ENCODE assay signal across 14 cellular contexts in genomic region chr11:57379732-57380131, GRCh38. TPM values are rescaled to one million over a fixed set of nuclear protein-coding genes. Genes with fewer than 3 reads are reported as not detected.
DNase-seq lines count a peak whose midpoint lies in the region; ATAC-seq, FAIRE-seq and TF ChIP-seq lines count a peak whose summit lies in the region.
"Had no signal": no experiment of that assay in that cellular context is flagged by ENCODE, and none has a peak within 500 bp of the region (broad histone marks: within the 10 kb centered on the region; RNA-seq: fewer than 3 reads in every experiment).

No MANE protein-coding gene starts in this region.

- dilution Hi-C loops in IMR-90 (cut with HindIII; ENCODE audit: low sequenced_read_pairs, unreplicated experiment), result no loop called here

- H3K4me2 ChIP-seq in IMR-90 (ENCODE audit: low read depth, low read length) (no peak overlapping the region), K562 (ENCODE audit: insufficient read depth, low read length) (no peak overlapping the region)

- FAIRE-seq in K562 (lab: Jason Lieb, UNC), result peak; percentile 61

- H4K20me1 ChIP-seq in IMR-90 (ENCODE audit: insufficient read depth, low read length), result 0 out of 2 replicates have a peak, but pooled peaks cover 6% of the 10 kb centered on the region
- H4K20me1 ChIP-seq in K562 (replicated peaks; ENCODE audit: control insufficient read depth, insufficient read depth, low read length), result no peaks in the 10 kb centered on the region

- H3K36me3 Mint-ChIP-seq in Caco-2 (ENCODE audit: insufficient read depth, unreplicated experiment), result no peaks in the 10 kb centered on the region
- H3K36me3 Mint-ChIP-seq: CD14-positive monocyte had no signal

- no peaks in the 10 kb centered on the region for H3K4me1 Mint-ChIP-seq in Caco-2 (ENCODE audit: low read depth, unreplicated experiment)

- H2BK5ac ChIP-seq in IMR-90 (ENCODE audit: low read depth, low read length, poor library complexity, severe bottlenecking), result no peak overlapping the region

- H2AFZ ChIP-seq in IMR-90 (replicated peaks; ENCODE audit: low read length, poor library complexity), result peak overlapping the region; percentile 33
- no peak overlapping the region for H2AFZ ChIP-seq in K562 (ENCODE audit: low read depth, low read length)

- no peaks in the 10 kb centered on the region for H3K27me3 ChIP-seq in Caco-2 (replicated peaks; ENCODE audit: control insufficient read depth, insufficient read depth, low read length)
- H3K27me3 ChIP-seq in IMR-90 (ENCODE audit: control insufficient read depth, insufficient read depth, low read length), result peaks cover 11% of the 10 kb centered on the region
- H3K27me3 ChIP-seq in K562 (ENCODE audit: control insufficient read depth in 2 of 2, insufficient read depth in 2 of 2, low read length in 2 of 2), result peaks cover 6 to 7% of the 10 kb centered on the region in 2 experiments; a peak in 1 of 5 replicates
- no peaks in the 10 kb centered on the region for H3K27me3 ChIP-seq in effector memory CD4-positive, alpha-beta T cell (replicated peaks; ENCODE audit: control insufficient read depth, insufficient read depth, low read length, poor library complexity, severe bottlenecking)

- H2BK20ac ChIP-seq in IMR-90 (ENCODE audit: low read depth, low read length), result no peak overlapping the region

- H3K27me3 Mint-ChIP-seq in Caco-2 (ENCODE audit: insufficient read depth, unreplicated experiment), result peaks cover 10% of the 10 kb centered on the region

- no peak overlapping the region for H3K4ac ChIP-seq in IMR-90 (ENCODE audit: low read depth, low read length)

- H3K9ac ChIP-seq in IMR-90 (ENCODE audit: low read depth, low read length) (no peak overlapping the region), K562 (ENCODE audit: insufficient read depth in 1 of 2, low read depth in 2 of 2, low read length in 2 of 2) (no peak overlapping the region)

- no peak overlapping the region for H3K14ac ChIP-seq in IMR-90 (replicated peaks; ENCODE audit: low read depth, low read length)

- H4K5ac ChIP-seq in IMR-90 (ENCODE audit: low read depth, low read length), result no peak overlapping the region

- in situ Hi-C loops in IMR-90 (cut with MboI; ENCODE audit: low sequenced_read_pairs) (no loop called here), K562 (cut with MboI) (no loop called here)

- no peak overlapping the region for H3K4me3 ChIP-seq in Caco-2 (ENCODE audit: low read depth, low read length)
- no peak overlapping the region for H3K4me3 ChIP-seq in IMR-90 (ENCODE audit: insufficient read depth, low read depth, low read length)
- no peak overlapping the region for H3K4me3 ChIP-seq in K562
- H3K4me3 ChIP-seq in effector memory CD4-positive, alpha-beta T cell (ENCODE audit: insufficient read depth, low read depth, low read length, poor library complexity, severe bottlenecking), result no peak overlapping the region
- H3K4me3 ChIP-seq: coronary artery had no signal

- H2AK9ac ChIP-seq in IMR-90 (replicated peaks; ENCODE audit: low read depth, low read length, poor library complexity), result no peak overlapping the region

- no peak overlapping the region for H2BK15ac ChIP-seq in IMR-90 (ENCODE audit: low read depth, low read length)

- H3K36me3 ChIP-seq in Caco-2 (ENCODE audit: control insufficient read depth, insufficient read depth, low read length) (no peaks in the 10 kb centered on the region), IMR-90 (ENCODE audit: control insufficient read depth, insufficient read depth, low read length) (no peaks in the 10 kb centered on the region), K562 (ENCODE audit: control insufficient read depth, insufficient read depth, low read length) (no peaks in the 10 kb centered on the region)
- no peaks in the 10 kb centered on the region for H3K36me3 ChIP-seq in effector memory CD4-positive, alpha-beta T cell (ENCODE audit: control insufficient read depth, insufficient read depth, low read length)

- no peak for ATAC-seq in IMR-90 (ENCODE audit: low read depth)
- peak; percentile 36 for ATAC-seq in K562
- no peak for ATAC-seq in HG03378 (IDR thresholded peaks at IDR 0.05; ENCODE audit: unreplicated experiment)
- ATAC-seq: stimulated activated naive CD8-positive, alpha-beta T cell treated with anti-CD3 and anti-CD28 coated beads, Interleukin-15, Interleukin-2, amounts not matched to agents 100 U/mL and 50 U/mL, for 24 hours had no signal

- H3K9me3 ChIP-seq in Caco-2 (no peaks in the 10 kb centered on the region), IMR-90 (ENCODE audit: control insufficient read depth, insufficient read depth, low read length) (no peaks in the 10 kb centered on the region), K562 (replicated peaks; ENCODE audit: control insufficient read depth, insufficient read depth, low read depth, low read length) (no peaks in the 10 kb centered on the region)
- no peaks in the 10 kb centered on the region for H3K9me3 ChIP-seq in effector memory CD4-positive, alpha-beta T cell (ENCODE audit: control insufficient read depth, low read length)

- POLR2A ChIA-PET in Caco-2 (lab: Charles Lee) (interaction anchor here (0.8 kb wide), 1 partner anchor 34 kb away, joined by 3 read pairs; no protein-coding TSS in a partner anchor), IMR-90 (lab: Charles Lee; ENCODE audit: unreplicated experiment) (no interaction called here), K562 (lab: Yijun Ruan, JAX) (interaction anchor here (0.6 to 1.4 kb wide), 5 partner anchors 9 to 143 kb away, joined by 3 to 7 read pairs (median 4); no protein-coding TSS in a partner anchor)

- H3K9me1 ChIP-seq in IMR-90 (ENCODE audit: insufficient read depth, low read length) (no peaks in the 10 kb centered on the region), K562 (ENCODE audit: control insufficient read depth, insufficient read depth, low read length) (no peaks in the 10 kb centered on the region)

- no peak overlapping the region for H3K27ac Mint-ChIP-seq in Caco-2 (ENCODE audit: unreplicated experiment)

- no peak overlapping the region for H3K56ac ChIP-seq in IMR-90 (ENCODE audit: extremely low read depth, insufficient read depth, low read length)

- H3K27ac ChIP-seq in IMR-90 (ENCODE audit: insufficient read depth, low read length) (no peak overlapping the region), K562 (ENCODE audit: extremely low read depth, low read depth, low read length) (no peak overlapping the region)
- no peak overlapping the region for H3K27ac ChIP-seq in effector memory CD4-positive, alpha-beta T cell (ENCODE audit: insufficient read depth, low read length, poor library complexity, severe bottlenecking)
- H3K27ac ChIP-seq: coronary artery had no signal

- BruUV-seq in Caco-2 (replicated peaks; lab: Mats Ljungman, UMichigan), result no TSS peak
- BruUV-seq in IMR-90 (replicated peaks; lab: Mats Ljungman, UMichigan), result no TSS peak
- no TSS peak for BruUV-seq in K562 (replicated peaks; lab: Mats Ljungman, UMichigan)

- H3K9me3 Mint-ChIP-seq in Caco-2 (ENCODE audit: unreplicated experiment), result no peaks in the 10 kb centered on the region

- CTCF ChIA-PET in Caco-2 (lab: Charles Lee) (interaction anchor here (0.7 to 1.2 kb wide), 2 partner anchors 13 to 173 kb away, joined by 3 to 5 read pairs; no protein-coding TSS in a partner anchor), IMR-90 (lab: Yijun Ruan, JAX) (no interaction called here), K562 (lab: Yijun Ruan, JAX; ENCODE audit: low intra/inter-chr PET ratio) (no interaction called here)

- TF ChIP-seq POLR2A in IMR-90 (IDR thresholded peaks at IDR 0.05; ENCODE audit: low read depth, low read length) (no peak), K562 (conservative IDR thresholded peaks at IDR 0.05) (no peak)

- intact Hi-C loops in Caco-2 (cut with micrococcal nuclease; ENCODE audit: unreplicated experiment), result no loop called here
- intact Hi-C loops in IMR-90 (cut with micrococcal nuclease), result no loop called here
- intact Hi-C loops in K562 (cut with micrococcal nuclease), result no loop called here

- H3K18ac ChIP-seq in IMR-90 (ENCODE audit: low read depth, low read length), result no peak overlapping the region

- H3K79me2 ChIP-seq in K562 (ENCODE audit: control insufficient read depth, insufficient read depth, low read length), result no peaks in the 10 kb centered on the region

- H2AK5ac ChIP-seq in IMR-90 (ENCODE audit: low read depth, low read length), result no peak overlapping the region

- H3K79me1 ChIP-seq in IMR-90 (ENCODE audit: low read depth in 1 of 2, low read length in 2 of 2), result no peaks in the 10 kb centered on the region

- no peak overlapping the region for H2BK120ac ChIP-seq in IMR-90 (ENCODE audit: low read depth, low read length)

- no peak overlapping the region for H4K8ac ChIP-seq in IMR-90 (ENCODE audit: low read depth in 2 of 2, low read length in 2 of 2)

- H3K4me1 ChIP-seq in Caco-2 (no peaks in the 10 kb centered on the region), IMR-90 (ENCODE audit: control insufficient read depth, insufficient read depth, low read length) (no peaks in the 10 kb centered on the region), K562 (replicated peaks in 1 of 2; ENCODE audit: control insufficient read depth in 2 of 2, insufficient read depth in 2 of 2, low read length in 2 of 2) (peaks cover 25 to 30% of the 10 kb centered on the region in 2 experiments)
- H3K4me1 ChIP-seq in effector memory CD4-positive, alpha-beta T cell (ENCODE audit: control insufficient read depth, insufficient read depth, low read length, poor library complexity, severe bottlenecking), result no peaks in the 10 kb centered on the region

- no peak overlapping the region for H3K4me3 Mint-ChIP-seq in Caco-2 (ENCODE audit: unreplicated experiment)
- H3K4me3 Mint-ChIP-seq: CD14-positive monocyte had no signal

- no peak for TF ChIP-seq CTCF in Caco-2 (IDR thresholded peaks at IDR 0.05; ENCODE audit: insufficient read depth in 1 of 2, low read depth in 1 of 2, low read length in 1 of 2, severe bottlenecking in 1 of 2, unreplicated experiment in 1 of 2)
- no peak for TF ChIP-seq CTCF in IMR-90 (conservative IDR thresholded peaks at IDR 0.05; ENCODE audit: low read depth, low read length)
- no peak for TF ChIP-seq CTCF in K562 (IDR thresholded peaks at IDR 0.05 in 2 of 3, conservative IDR thresholded peaks at IDR 0.05 in 1 of 3; ENCODE audit: insufficient read depth in 2 of 3, low read depth in 1 of 3, low read length in 3 of 3)

- no CpG with 5 or more reads among the region's 10 CpGs for WGBS in IMR-90 (ENCODE audit: extremely low coverage in 2 of 2, insufficient read length in 1 of 2), 2 experiments
- WGBS in K562 (ENCODE audit: insufficient coverage, low coverage, missing lambda C conversion rate), result 3% methylated on average over 10 of the region's 10 CpGs

- no peak overlapping the region for H3K23ac ChIP-seq in IMR-90 (ENCODE audit: low read depth, low read length)

- no peak for TF ChIP-seq EP300 in K562 (IDR thresholded peaks at IDR 0.05; ENCODE audit: low read length)

- DNase-seq in Caco-2, result peak; percentile 54 to 70
- DNase-seq in IMR-90, result peak; percentile 24
- peak in 3 of 4 experiments; percentile 58 to 68 (median 59) for DNase-seq in K562 (ENCODE audit: extremely low read depth in 1 of 4, low spot score in 3 of 4)
- peak; percentile 41 for DNase-seq in kidney tubule cell (ENCODE audit: low spot score)
- DNase-seq in effector memory CD4-positive, alpha-beta T cell, result no peak
- DNase-seq in NAMALWA (ENCODE audit: low spot score), result no peak
- no peak for DNase-seq in cerebellar nuclear complex (lab: John Stamatoyannopoulos, UW)
- DNase-seq: activated T-cell treated with anti-CD3 and anti-CD28 coated beads, Interleukin-2, amount 50 U/mL, for 48 hours; NCI-H1417 treated with DMSO at 0.1 percent for 48 hours; stimulated activated naive CD8-positive, alpha-beta T cell treated with anti-CD3 and anti-CD28 coated beads, Interleukin-15, Interleukin-2, amounts not matched to agents 100 U/mL and 50 U/mL, for 24 hours had no signal

- no peak overlapping the region for H4K91ac ChIP-seq in IMR-90 (ENCODE audit: insufficient read depth, low read depth, low read length)

- TF ChIP-seq RAD21 in IMR-90 (IDR thresholded peaks at IDR 0.05; ENCODE audit: low read length) (no peak), K562 (CRISPR knock-in tag; conservative IDR thresholded peaks at IDR 0.05 in 1 of 2, IDR thresholded peaks at IDR 0.05 in 1 of 2) (no peak)

RNA-seq across cellular contexts. Expression of gene PRG3, which starts 1.2 kb away (rescaled TPM):
- total RNA-seq in Caco-2 (2022) (not detected in 2 replicates), IMR-90 (2012; rRNA removed) (not detected in 2 replicates), K562 (2014; rRNA removed) (not detected in 2 replicates), K562 (2014; rRNA removed; fragmentation: Illumina TruSeq; extraction: Trizol) (not detected in 2 replicates), K562 (2015; rRNA removed; fragmentation: Illumina TruSeq; extraction: Trizol) (0.18 TPM in 1 of 2 replicates, not detected in the other), K562 (2021) (not detected in 2 replicates)
- polyA plus RNA-seq in IMR-90 (2012; rRNA removed) (not detected in 2 replicates), K562 (2011; rRNA removed) (not detected in 2 replicates), K562 (2014; fragmentation: Illumina TruSeq; extraction: Trizol) (not detected in 2 replicates), K562 (2014; fragmentation: Nextera tagmentation; extraction: Ambion mirVana) (under 1 TPM; 0.38 to 0.55 TPM), K562 (2014; rRNA removed) (not detected in 2 replicates)
- not detected in 2 replicates for polyA plus RNA-seq in IMR-90 (2012; cell fraction: cytosol; rRNA removed)
- not detected in 2 replicates for polyA plus RNA-seq in IMR-90 (2012; cell fraction: nucleus; rRNA removed; ENCODE audit: low replicate concordance)
- not detected in 2 replicates for total RNA-seq in K562 (2011; cell fraction: chromatin; rRNA removed; ENCODE audit: low replicate concordance)
- total RNA-seq in K562 (2011; cell fraction: nucleolus; rRNA removed), result not detected in 2 replicates
- not detected in 2 replicates for total RNA-seq in K562 (2011; cell fraction: nucleoplasm; rRNA removed)
- 0.07 TPM in 1 of 2 replicates, not detected in the other for polyA plus RNA-seq in K562 (2011; cell fraction: cytosol; rRNA removed)
- polyA plus RNA-seq in K562 (2011; cell fraction: nucleus; rRNA removed), result not detected in 2 replicates
- not detected in 2 replicates for polyA plus RNA-seq in K562 (2012)
- polyA minus RNA-seq in K562 (2011; rRNA and poly(A)+ RNA removed), result not detected in 2 replicates
- polyA minus RNA-seq in K562 (2011; cell fraction: cytosol; rRNA and poly(A)+ RNA removed), result not detected in 2 replicates
- polyA minus RNA-seq in K562 (2011; cell fraction: nucleus; rRNA and poly(A)+ RNA removed), result not detected in 2 replicates
- polyA plus RNA-seq: CD14-positive monocyte, neural cell had no signal

RNA-seq across cellular contexts. Expression of gene PRG2, which starts 10.7 kb away (rescaled TPM):
- total RNA-seq in Caco-2 (2022), result not detected in 2 replicates
- total RNA-seq in IMR-90 (2012; rRNA removed), result not detected in 2 replicates
- not detected in 2 replicates for polyA plus RNA-seq in IMR-90 (2012; rRNA removed)
- not detected in 2 replicates for polyA plus RNA-seq in IMR-90 (2012; cell fraction: cytosol; rRNA removed)
- polyA plus RNA-seq in IMR-90 (2012; cell fraction: nucleus; rRNA removed; ENCODE audit: low replicate concordance), result 0.10 and 0.17 TPM in 2 replicates
- total RNA-seq in K562 (2011; cell fraction: chromatin; rRNA removed; ENCODE audit: low replicate concordance), result 1.2 and 1.9 TPM in 2 replicates
- 0.50 and 0.92 TPM in 2 replicates for total RNA-seq in K562 (2011; cell fraction: nucleolus; rRNA removed)
- total RNA-seq in K562 (2011; cell fraction: nucleoplasm; rRNA removed), result 1.4 and 1.8 TPM in 2 replicates
- total RNA-seq in K562 (2014; rRNA removed), result 18.5 and 33.0 TPM in 2 replicates
- total RNA-seq in K562 (2014; rRNA removed; fragmentation: Illumina TruSeq; extraction: Trizol), result 23.6 and 29.8 TPM in 2 replicates
- total RNA-seq in K562 (2015; rRNA removed; fragmentation: Illumina TruSeq; extraction: Trizol), result 44.8 and 50.1 TPM in 2 replicates
- 16.4 and 30.5 TPM in 2 replicates for total RNA-seq in K562 (2021)
- polyA plus RNA-seq in K562 (2011; rRNA removed), result 1.8 and 7.2 TPM in 2 replicates
- 2.2 and 5.4 TPM in 2 replicates for polyA plus RNA-seq in K562 (2011; cell fraction: cytosol; rRNA removed)
- 1.0 and 2.0 TPM in 2 replicates for polyA plus RNA-seq in K562 (2011; cell fraction: nucleus; rRNA removed)
- polyA plus RNA-seq in K562 (2012), result 39.0 and 49.3 TPM in 2 replicates
- 23.3 and 24.4 TPM in 2 replicates for polyA plus RNA-seq in K562 (2014; fragmentation: Illumina TruSeq; extraction: Trizol)
- 10 to 100 TPM; 42.9 to 78.0 TPM for polyA plus RNA-seq in K562 (2014; fragmentation: Nextera tagmentation; extraction: Ambion mirVana)
- polyA plus RNA-seq in K562 (2014; rRNA removed), result 26.6 and 31.8 TPM in 2 replicates
- polyA minus RNA-seq in K562 (2011; rRNA and poly(A)+ RNA removed), result 0.21 and 1.1 TPM in 2 replicates
- not detected in 2 replicates for polyA minus RNA-seq in K562 (2011; cell fraction: cytosol; rRNA and poly(A)+ RNA removed)
- 0.56 TPM in 1 of 2 replicates, not detected in the other for polyA minus RNA-seq in K562 (2011; cell fraction: nucleus; rRNA and poly(A)+ RNA removed)
- polyA plus RNA-seq: CD14-positive monocyte, neural cell had no signal

RNA-seq across cellular contexts. Expression of gene P2RX3, which starts 41.6 kb away (rescaled TPM):
- total RNA-seq in Caco-2 (2022) (not detected in 2 replicates), IMR-90 (2012; rRNA removed) (not detected in 2 replicates), K562 (2014; rRNA removed) (not detected in 2 replicates), K562 (2014; rRNA removed; fragmentation: Illumina TruSeq; extraction: Trizol) (not detected in 2 replicates), K562 (2015; rRNA removed; fragmentation: Illumina TruSeq; extraction: Trizol) (not detected in 2 replicates), K562 (2021) (not detected in 2 replicates)
- polyA plus RNA-seq in IMR-90 (2012; rRNA removed) (not detected in 2 replicates), K562 (2011; rRNA removed) (not detected in 2 replicates), K562 (2014; fragmentation: Illumina TruSeq; extraction: Trizol) (not detected in 2 replicates), K562 (2014; fragmentation: Nextera tagmentation; extraction: Ambion mirVana) (not detected), K562 (2014; rRNA removed) (not detected in 2 replicates)
- not detected in 2 replicates for polyA plus RNA-seq in IMR-90 (2012; cell fraction: cytosol; rRNA removed)
- not detected in 2 replicates for polyA plus RNA-seq in IMR-90 (2012; cell fraction: nucleus; rRNA removed; ENCODE audit: low replicate concordance)
- not detected in 2 replicates for total RNA-seq in K562 (2011; cell fraction: chromatin; rRNA removed; ENCODE audit: low replicate concordance)
- not detected in 2 replicates for total RNA-seq in K562 (2011; cell fraction: nucleolus; rRNA removed)
- total RNA-seq in K562 (2011; cell fraction: nucleoplasm; rRNA removed), result not detected in 2 replicates
- polyA plus RNA-seq in K562 (2011; cell fraction: cytosol; rRNA removed), result 0.07 TPM in 1 of 2 replicates, not detected in the other
- not detected in 2 replicates for polyA plus RNA-seq in K562 (2011; cell fraction: nucleus; rRNA removed)
- not detected in 2 replicates for polyA plus RNA-seq in K562 (2012)
- not detected in 2 replicates for polyA minus RNA-seq in K562 (2011; rRNA and poly(A)+ RNA removed)
- not detected in 2 replicates for polyA minus RNA-seq in K562 (2011; cell fraction: cytosol; rRNA and poly(A)+ RNA removed)
- not detected in 2 replicates for polyA minus RNA-seq in K562 (2011; cell fraction: nucleus; rRNA and poly(A)+ RNA removed)
- polyA plus RNA-seq: CD14-positive monocyte, neural cell had no signal

RNA-seq across cellular contexts. Expression of gene SSRP1, which starts 44.0 kb away (rescaled TPM):
- total RNA-seq in Caco-2 (2022), result 206 and 212 TPM in 2 replicates
- 144 and 146 TPM in 2 replicates for total RNA-seq in IMR-90 (2012; rRNA removed)
- polyA plus RNA-seq in IMR-90 (2012; rRNA removed), result 101 and 106 TPM in 2 replicates
- polyA plus RNA-seq in IMR-90 (2012; cell fraction: cytosol; rRNA removed), result 58.6 and 84.5 TPM in 2 replicates
- 41.6 and 70.5 TPM in 2 replicates for polyA plus RNA-seq in IMR-90 (2012; cell fraction: nucleus; rRNA removed; ENCODE audit: low replicate concordance)
- 63.0 and 84.0 TPM in 2 replicates for total RNA-seq in K562 (2011; cell fraction: chromatin; rRNA removed; ENCODE audit: low replicate concordance)
- total RNA-seq in K562 (2011; cell fraction: nucleolus; rRNA removed), result 50.7 and 51.9 TPM in 2 replicates
- total RNA-seq in K562 (2011; cell fraction: nucleoplasm; rRNA removed), result 52.0 and 58.5 TPM in 2 replicates
- total RNA-seq in K562 (2014; rRNA removed), result 257 and 316 TPM in 2 replicates
- total RNA-seq in K562 (2014; rRNA removed; fragmentation: Illumina TruSeq; extraction: Trizol), result 216 and 243 TPM in 2 replicates
- 259 and 269 TPM in 2 replicates for total RNA-seq in K562 (2015; rRNA removed; fragmentation: Illumina TruSeq; extraction: Trizol)
- 224 and 245 TPM in 2 replicates for total RNA-seq in K562 (2021)
- 232 and 251 TPM in 2 replicates for polyA plus RNA-seq in K562 (2011; rRNA removed)
- 291 and 330 TPM in 2 replicates for polyA plus RNA-seq in K562 (2011; cell fraction: cytosol; rRNA removed)
- 122 and 133 TPM in 2 replicates for polyA plus RNA-seq in K562 (2011; cell fraction: nucleus; rRNA removed)
- 172 and 211 TPM in 2 replicates for polyA plus RNA-seq in K562 (2012)
- polyA plus RNA-seq in K562 (2014; fragmentation: Illumina TruSeq; extraction: Trizol), result 314 and 416 TPM in 2 replicates
- polyA plus RNA-seq in K562 (2014; fragmentation: Nextera tagmentation; extraction: Ambion mirVana), result 10 to 100 TPM; 91.1 to 96.0 TPM
- polyA plus RNA-seq in K562 (2014; rRNA removed), result 224 and 238 TPM in 2 replicates
- 224 and 271 TPM in 2 replicates for polyA minus RNA-seq in K562 (2011; rRNA and poly(A)+ RNA removed)
- 164 and 173 TPM in 2 replicates for polyA minus RNA-seq in K562 (2011; cell fraction: cytosol; rRNA and poly(A)+ RNA removed)
- 25.0 and 46.5 TPM in 2 replicates for polyA minus RNA-seq in K562 (2011; cell fraction: nucleus; rRNA and poly(A)+ RNA removed)

RNA-seq across cellular contexts. Expression of gene SLC43A3, which starts 47.2 kb away (rescaled TPM):
- total RNA-seq in Caco-2 (2022) (not detected in 2 replicates), IMR-90 (2012; rRNA removed) (10.6 and 12.7 TPM in 2 replicates), K562 (2014; rRNA removed) (98.9 and 141 TPM in 2 replicates), K562 (2014; rRNA removed; fragmentation: Illumina TruSeq; extraction: Trizol) (120 and 132 TPM in 2 replicates), K562 (2015; rRNA removed; fragmentation: Illumina TruSeq; extraction: Trizol) (135 and 143 TPM in 2 replicates), K562 (2021) (254 and 257 TPM in 2 replicates)
- polyA plus RNA-seq in IMR-90 (2012; rRNA removed) (21.1 and 22.0 TPM in 2 replicates), K562 (2011; rRNA removed) (141 and 235 TPM in 2 replicates), K562 (2014; fragmentation: Illumina TruSeq; extraction: Trizol) (244 and 281 TPM in 2 replicates), K562 (2014; fragmentation: Nextera tagmentation; extraction: Ambion mirVana) (100 to 1,000 TPM in 1 of 2 experiments, 10 to 100 TPM in 1; 63.7 to 216 TPM), K562 (2014; rRNA removed) (139 and 160 TPM in 2 replicates)
- polyA plus RNA-seq in IMR-90 (2012; cell fraction: cytosol; rRNA removed), result 10.0 and 16.3 TPM in 2 replicates
- 19.7 and 20.5 TPM in 2 replicates for polyA plus RNA-seq in IMR-90 (2012; cell fraction: nucleus; rRNA removed; ENCODE audit: low replicate concordance)
- 241 and 427 TPM in 2 replicates for total RNA-seq in K562 (2011; cell fraction: chromatin; rRNA removed; ENCODE audit: low replicate concordance)
- 393 and 402 TPM in 2 replicates for total RNA-seq in K562 (2011; cell fraction: nucleolus; rRNA removed)
- 340 and 369 TPM in 2 replicates for total RNA-seq in K562 (2011; cell fraction: nucleoplasm; rRNA removed)
- polyA plus RNA-seq in K562 (2011; cell fraction: cytosol; rRNA removed), result 358 and 452 TPM in 2 replicates
- 327 and 364 TPM in 2 replicates for polyA plus RNA-seq in K562 (2011; cell fraction: nucleus; rRNA removed)
- polyA plus RNA-seq in K562 (2012), result 192 and 193 TPM in 2 replicates
- polyA minus RNA-seq in K562 (2011; rRNA and poly(A)+ RNA removed), result 162 and 237 TPM in 2 replicates
- polyA minus RNA-seq in K562 (2011; cell fraction: cytosol; rRNA and poly(A)+ RNA removed), result 86.6 and 143 TPM in 2 replicates
- 116 and 125 TPM in 2 replicates for polyA minus RNA-seq in K562 (2011; cell fraction: nucleus; rRNA and poly(A)+ RNA removed)

Comparison
In these comparisons a context has a peak if more than half of its experiments do, and no peak if none do; other contexts are left out.
1. DNase-seq: peak in Caco-2 (2 of 2), IMR-90 (single experiment), K562 (3 of 4) and kidney tubule cell (single experiment); none in effector memory CD4-positive, alpha-beta T cell (0 of 3), NAMALWA (single experiment) and cerebellar nuclear complex (0 of 2).